10 cellular contexts compared by ENCODE assay signal in genomic region chr9:116087246-116087645, GRCh38.
DNase-seq lines count a peak whose midpoint lies in the region; ATAC-seq and TF ChIP-seq lines count a peak whose summit lies in the region.
"Had no signal": no experiment of that assay in that cellular context is flagged by ENCODE, and none has a peak within 500 bp of the region (broad histone marks: within the 10 kb centered on the region; RNA-seq: fewer than 3 reads in every experiment).

No MANE protein-coding gene starts in this region.

- TF ChIP-seq POLR2A in IMR-90 (IDR thresholded peaks at IDR 0.05; ENCODE audit: low read depth, low read length), result no peak

- H3K9me1 ChIP-seq in IMR-90 (ENCODE audit: insufficient read depth, low read length), result no peaks in the 10 kb centered on the region

- H3K4me1 ChIP-seq in IMR-90 (ENCODE audit: control insufficient read depth, insufficient read depth, low read length), result peaks cover 4% of the 10 kb centered on the region
- H3K4me1 ChIP-seq in cardiac muscle cell (ENCODE audit: low read depth), result peaks cover 7% of the 10 kb centered on the region
- H3K4me1 ChIP-seq in smooth muscle cell (ENCODE audit: low read depth), result no peaks in the 10 kb centered on the region

- in situ Hi-C loops in IMR-90 (cut with MboI; ENCODE audit: low sequenced_read_pairs), result no loop called here

- H2BK120ac ChIP-seq in IMR-90 (ENCODE audit: low read depth, low read length), result peak overlapping the region; percentile 75; the same call in 1 of the 2 replicates

- H4K20me1 ChIP-seq in IMR-90 (ENCODE audit: insufficient read depth, low read length), result no peaks in the 10 kb centered on the region
- H4K20me1 ChIP-seq in smooth muscle cell (ENCODE audit: low read depth), result no peaks in the 10 kb centered on the region

- H3K79me2 ChIP-seq in smooth muscle cell (ENCODE audit: low read depth), result no peaks in the 10 kb centered on the region

- H3K79me1 ChIP-seq in IMR-90 (ENCODE audit: low read depth in 1 of 2, low read length in 2 of 2), result no peaks in the 10 kb centered on the region

- no peak overlapping the region for H3K56ac ChIP-seq in IMR-90 (ENCODE audit: extremely low read depth, insufficient read depth, low read length)

- CTCF ChIA-PET in IMR-90 (lab: Yijun Ruan, JAX), result interaction anchor here (0.6 kb wide), 1 partner anchor 9 kb away, joined by 5 read pairs; no protein-coding TSS in a partner anchor

- H3K23ac ChIP-seq in IMR-90 (ENCODE audit: low read depth, low read length), result peak overlapping the region; percentile 74; the same call in 1 of the 2 replicates

- H3K9me3 ChIP-seq in IMR-90 (ENCODE audit: control insufficient read depth, insufficient read depth, low read length) (no peaks in the 10 kb centered on the region), SK-N-MC (ENCODE audit: low read depth, low read length) (no peaks in the 10 kb centered on the region), cardiac muscle cell (ENCODE audit: low read depth) (no peaks in the 10 kb centered on the region), smooth muscle cell (replicated peaks; ENCODE audit: low read depth) (peaks cover 7% of the 10 kb centered on the region)

- H3K4ac ChIP-seq in IMR-90 (ENCODE audit: low read depth, low read length), result 0 out of 2 replicates have a peak overlapping the region, but pooled peaks have one; percentile 60

- H3K14ac ChIP-seq in IMR-90 (replicated peaks; ENCODE audit: low read depth, low read length), result 0 out of 2 replicates have a peak overlapping the region, but pooled peaks have one; percentile 43

- H3K9ac ChIP-seq in IMR-90 (ENCODE audit: low read depth, low read length) (no peak overlapping the region), SK-N-MC (ENCODE audit: insufficient read length) (no peak overlapping the region), smooth muscle cell (ENCODE audit: low read depth) (no peak overlapping the region)

- no peak for TF ChIP-seq CTCF in IMR-90 (conservative IDR thresholded peaks at IDR 0.05; ENCODE audit: low read depth, low read length)
- TF ChIP-seq CTCF in cardiac muscle cell (IDR thresholded peaks at IDR 0.05; ENCODE audit: low read depth, low read length), result no peak
- TF ChIP-seq CTCF in smooth muscle cell (IDR thresholded peaks at IDR 0.05; ENCODE audit: borderline replicate concordance, insufficient read depth, poor library complexity, severe bottlenecking), result no peak

- no peak overlapping the region for H4K91ac ChIP-seq in IMR-90 (ENCODE audit: insufficient read depth, low read depth, low read length)

- POLR2A ChIA-PET in IMR-90 (lab: Charles Lee; ENCODE audit: unreplicated experiment), result interaction anchor here (0.7 kb wide), 1 partner anchor 25 kb away, joined by 3 read pairs; no protein-coding TSS in a partner anchor

- H2AFZ ChIP-seq in IMR-90 (replicated peaks; ENCODE audit: low read length, poor library complexity) (no peak overlapping the region), smooth muscle cell (ENCODE audit: low read depth) (peak overlapping the region; percentile 47)

- peak overlapping the region; percentile 86; the same call in 1 of the 2 replicates for H3K27ac ChIP-seq in IMR-90 (ENCODE audit: insufficient read depth, low read length)
- H3K27ac ChIP-seq in SK-N-MC, result peak overlapping the region; percentile 48
- H3K27ac ChIP-seq in cardiac muscle cell, result no peak overlapping the region
- H3K27ac ChIP-seq in smooth muscle cell (ENCODE audit: low read depth), result peak overlapping the region; percentile 62
- H3K27ac ChIP-seq: HL-60 had no signal

- H4K5ac ChIP-seq in IMR-90 (ENCODE audit: low read depth, low read length), result peak overlapping the region; percentile 70

- DNase-seq in IMR-90 (peak; percentile 86), SK-N-MC (ENCODE audit: low read depth, low spot score) (no peak), cardiac muscle cell (ENCODE audit: low read depth in 1 of 2, low spot score in 1 of 2) (peak; percentile 8 to 89), smooth muscle cell (lab: John Stamatoyannopoulos, UW; ENCODE audit: unreplicated experiment) (no peak), GF-D8 (lab: John Stamatoyannopoulos, UW) (no peak)
- DNase-seq: activated CD4-positive, alpha-beta T cell treated with anti-CD3 and anti-CD28 coated beads for 36 hours; stimulated activated naive CD4-positive, alpha-beta T cell had no signal

- H3K27me3 ChIP-seq in IMR-90 (ENCODE audit: control insufficient read depth, insufficient read depth, low read length) (no peaks in the 10 kb centered on the region), cardiac muscle cell (no peaks in the 10 kb centered on the region), smooth muscle cell (ENCODE audit: low read depth) (no peaks in the 10 kb centered on the region)

- whole genome bisulfite sequencing in IMR-90 (ENCODE audit: extremely low coverage in 2 of 2, insufficient read length in 1 of 2), 2 experiments, result no CpG with 5 or more reads among the region's 1 CpG
- 37% methylated on average over 1 of the region's 1 CpG for WGBS in smooth muscle cell (ENCODE audit: low lambda C conversion rate)

- no peak for TF ChIP-seq RAD21 in IMR-90 (IDR thresholded peaks at IDR 0.05; ENCODE audit: low read length)

- peak overlapping the region; percentile 85 for H2BK5ac ChIP-seq in IMR-90 (ENCODE audit: low read depth, low read length, poor library complexity, severe bottlenecking)

- dilution Hi-C loops in IMR-90 (cut with HindIII; ENCODE audit: low sequenced_read_pairs, unreplicated experiment), result no loop called here

- H3K36me3 ChIP-seq in IMR-90 (ENCODE audit: control insufficient read depth, insufficient read depth, low read length) (no peaks in the 10 kb centered on the region), SK-N-MC (ENCODE audit: insufficient read depth, low read length) (no peaks in the 10 kb centered on the region), cardiac muscle cell (no peaks in the 10 kb centered on the region), smooth muscle cell (ENCODE audit: low read depth) (no peaks in the 10 kb centered on the region)

- H2AK5ac ChIP-seq in IMR-90 (ENCODE audit: low read depth, low read length), result peak overlapping the region; percentile 61; the same call in 1 of the 2 replicates

- intact Hi-C loops in IMR-90 (cut with micrococcal nuclease), result loop anchor here (10.0 kb wide), 1 partner anchor 492 kb away; no protein-coding TSS in a partner anchor

- peak overlapping the region; percentile 79 for H3K18ac ChIP-seq in IMR-90 (ENCODE audit: low read depth, low read length)

- H4K8ac ChIP-seq in IMR-90 (ENCODE audit: low read depth in 2 of 2, low read length in 2 of 2), result 0 out of 4 replicates have a peak overlapping the region, but pooled peaks of 1 of the 2 experiments have one; percentile 38

- H3K4me3 ChIP-seq in IMR-90 (ENCODE audit: insufficient read depth, low read depth, low read length) (no peak overlapping the region), SK-N-MC (peak overlapping the region; percentile 3; the same call in 1 of the 2 replicates), cardiac muscle cell (no peak overlapping the region), smooth muscle cell (no peak overlapping the region)

- ATAC-seq in IMR-90 (ENCODE audit: low read depth) (peak; percentile 69), GM21576 (IDR thresholded peaks at IDR 0.05; ENCODE audit: unreplicated experiment) (no peak), GM21528 (IDR thresholded peaks at IDR 0.05; ENCODE audit: low FRiP score, unreplicated experiment) (no peak)
- ATAC-seq: activated CD4-positive, alpha-beta T cell treated with anti-CD3 and anti-CD28 coated beads for 36 hours had no signal

- no peak overlapping the region for H2AK9ac ChIP-seq in IMR-90 (replicated peaks; ENCODE audit: low read depth, low read length, poor library complexity)

- BruUV-seq in IMR-90 (replicated peaks; lab: Mats Ljungman, UMichigan), result no TSS peak

- no peak overlapping the region for H2BK15ac ChIP-seq in IMR-90 (ENCODE audit: low read depth, low read length)

- peak overlapping the region; percentile 63 for H3K4me2 ChIP-seq in IMR-90 (ENCODE audit: low read depth, low read length)
- H3K4me2 ChIP-seq in smooth muscle cell, result peak overlapping the region; percentile 63

- no peaks in the 10 kb centered on the region for H3F3A ChIP-seq in smooth muscle cell (ENCODE audit: low read depth)

- H2BK20ac ChIP-seq in IMR-90 (ENCODE audit: low read depth, low read length), result peak overlapping the region; percentile 59; the same call in 1 of the 2 replicates

TF ChIP-seq in IMR-90, 13 proteins besides CTCF, POLR2A, EP300 and RAD21 (continues in another document):
- TF ChIP-seq FOS (IDR thresholded peaks at IDR 0.05; ENCODE audit: low read depth, low read length) (no peak), RCOR1 (IDR thresholded peaks at IDR 0.05; ENCODE audit: insufficient replicate concordance, low read length) (no peak), MAZ (IDR thresholded peaks at IDR 0.05; ENCODE audit: borderline replicate concordance, low read depth, low read length) (no peak), NFE2L2 (IDR thresholded peaks at IDR 0.05; ENCODE audit: low read depth, low read length) (no peak), USF2 (IDR thresholded peaks at IDR 0.05; ENCODE audit: low read depth, low read length) (no peak), MAFK (IDR thresholded peaks at IDR 0.05; ENCODE audit: low read depth, low read length) (no peak), ELK1 (IDR thresholded peaks at IDR 0.05; ENCODE audit: borderline replicate concordance, low read depth, low read length) (no peak), CHD1 (IDR thresholded peaks at IDR 0.05; ENCODE audit: low read depth, low read length) (no peak), RFX5 (IDR thresholded peaks at IDR 0.05; ENCODE audit: low read depth, low read length) (no peak), MXI1 (IDR thresholded peaks at IDR 0.05; ENCODE audit: borderline replicate concordance, low read depth, low read length) (no peak), CEBPB (IDR thresholded peaks at IDR 0.05; ENCODE audit: low read depth, low read length) (peak; percentile 86), SMC3 (IDR thresholded peaks at IDR 0.05; ENCODE audit: low read depth, low read length) (0 out of 2 replicates have a peak, but pooled peaks have one; percentile 4)

Comparison
In these comparisons a context has a peak if more than half of its experiments do, and no peak if none do; other contexts are left out.
1. DNase-seq: peak in IMR-90 (single experiment) and cardiac muscle cell (2 of 2); none in SK-N-MC (single experiment), smooth muscle cell (single experiment) and GF-D8 (single experiment).